18 cellular contexts compared by ENCODE assay signal in the genomic region with DNA sequence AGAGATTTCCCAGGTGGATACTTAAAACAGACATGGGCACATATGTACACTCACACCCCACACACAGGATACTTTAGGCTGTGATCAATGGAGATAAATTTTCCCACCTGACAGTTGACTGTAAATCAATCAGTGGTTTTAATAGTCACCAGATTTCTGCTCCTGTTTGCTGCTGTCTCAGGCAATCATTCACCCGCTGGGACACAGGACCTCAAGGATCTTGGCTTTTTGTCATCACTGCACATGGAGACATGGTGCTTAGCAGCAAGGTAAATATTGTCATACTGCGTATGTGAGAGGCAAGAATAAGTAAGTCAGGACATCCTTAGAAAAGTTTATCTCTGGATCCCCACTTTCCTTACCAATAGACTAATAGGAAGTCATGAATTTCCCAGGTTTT.
DNase-seq lines count a peak whose midpoint lies in the region; ATAC-seq and TF ChIP-seq lines count a peak whose summit lies in the region.
"Had no signal": no experiment of that assay in that cellular context is flagged by ENCODE, and none has a peak within 500 bp of the region (broad histone marks: within the 10 kb centered on the region; RNA-seq: fewer than 3 reads in every experiment).

No MANE protein-coding gene starts in this region.

- H3K4me3 ChIP-seq in vagina, result no peak overlapping the region
- H3K4me3 ChIP-seq: HAP-1 had no signal

- intact Hi-C loops in Right ventricle myocardium inferior (cut with DNase I), result no loop called here
- intact Hi-C loops in left cardiac atrium (cut with DNase I), result no loop called here
- intact Hi-C loops in vagina (cut with DNase I), result no loop called here

- H3K9me3 ChIP-seq in vagina, result no peaks in the 10 kb centered on the region
- H3K9me3 ChIP-seq: HAP-1 had no signal

- no peak for TF ChIP-seq CTCF in vagina (IDR thresholded peaks at IDR 0.05)

- H3K4me1 ChIP-seq in vagina, result peaks cover 96% of the 10 kb centered on the region

- no peak for TF ChIP-seq POLR2A in vagina (IDR thresholded peaks at IDR 0.05)

- peak; percentile 9 for ATAC-seq in Right ventricle myocardium inferior
- ATAC-seq in left cardiac atrium, result no peak
- ATAC-seq: activated CD8-positive, alpha-beta memory T cell treated with anti-CD3 and anti-CD28 coated beads, Interleukin-2, amount 10 ng/mL, durations not matched to agents 7 days and 5 days; Panc1 had no signal

- no peaks in the 10 kb centered on the region for H3K27me3 ChIP-seq in vagina

- H3K27ac ChIP-seq in vagina, result peak overlapping the region; percentile 71

- H3K36me3 ChIP-seq in vagina, result no peaks in the 10 kb centered on the region
- H3K36me3 ChIP-seq: HAP-1 had no signal

- DNase-seq in Right ventricle myocardium inferior (ENCODE audit: missing footprints) (no peak), left cardiac atrium (no peak), fibroblast of gingiva (ENCODE audit: low read depth) (peak; percentile 56), mucosa of gallbladder (ENCODE audit: low spot score) (peak; percentile 72), vagina (ENCODE audit: extremely low spot score in 2 of 2) (no peak), NCI-H526 (lab: John Stamatoyannopoulos, UW) (no peak), 8988T (no peak)
- no peak for DNase-seq in activated naive CD4-positive, alpha-beta T cell treated with Interleukin-2 at 50 U/mL for 16 hours
- DNase-seq: activated B cell treated with CpG ODN at 0.5 μM for 24 hours; activated CD8-positive, alpha-beta memory T cell treated with anti-CD3 and anti-CD28 coated beads, Interleukin-2, amount 10 ng/mL, durations not matched to agents 7 days and 5 days; activated gamma-delta T cell treated with Interleukin-2 at 50 U/mL for 16 hours; GDM1; KG1; midbrain; NCI-H510A treated with DMSO at 0.1 percent for 48 hours; stimulated activated naive CD4-positive, alpha-beta T cell treated with Interleukin-2 at 50 U/mL for 16 hours had no signal

Comparison
In these comparisons a context has a peak if more than half of its experiments do, and no peak if none do; other contexts are left out.
1. DNase-seq: peak in fibroblast of gingiva (single experiment) and mucosa of gallbladder (single experiment); none in Right ventricle myocardium inferior (single experiment), left cardiac atrium (single experiment), vagina (0 of 2), NCI-H526 (0 of 2), 8988T (single experiment) and activated naive CD4-positive, alpha-beta T cell treated with Interleukin-2 at 50 U/mL for 16 hours (single experiment).